Comparison of ENCODE assay signal across 1 cellular context in genomic region chr11:80144932-80145612, GRCh38.
TF ChIP-seq lines count a peak whose summit lies in the region.

No MANE protein-coding gene starts in this region.

TF ChIP-seq in H1, 55 proteins besides CTCF, POLR2A, EP300 and RAD21:
- TF ChIP-seq TAF7 (optimal IDR thresholded peaks at IDR 0.05; ENCODE audit: borderline replicate concordance, low read depth, low read length), result no peak
- no peak for TF ChIP-seq CREB1 (IDR thresholded peaks at IDR 0.05)
